Comparison of ENCODE assay signal across 25 cellular contexts in genomic region chr10:20274580-20274979, GRCh38.
A peak's percentile ranks its signal among the peaks of the same experiment; 100 is the strongest.
DNase-seq lines count a peak whose midpoint lies in the region; ATAC-seq, FAIRE-seq and TF ChIP-seq lines count a peak whose summit lies in the region.
"Had no signal": no experiment of that assay in that cellular context is flagged by ENCODE, and none has a peak within 500 bp of the region (broad histone marks: within the 10 kb centered on the region; RNA-seq: fewer than 3 reads in every experiment).

No MANE protein-coding gene starts in this region.

- H3K4me3 ChIP-seq in SK-N-SH (ENCODE audit: low read depth in 2 of 2, low read length in 1 of 2) (no peak overlapping the region), fibroblast of mammary gland (ENCODE audit: control insufficient read depth, low read depth, low read length) (no peak overlapping the region)
- H3K4me3 ChIP-seq: BLaER1, GM23248, HAP-1, K562, Peyer's patch, SJSA1 had no signal

- no peak overlapping the region for H3K9ac ChIP-seq in SK-N-SH
- H3K9ac ChIP-seq: BLaER1, GM23248 had no signal

- WGBS in SK-N-SH (ENCODE audit: low lambda C conversion rate): 44% methylated on average over 2 of the region's 2 CpGs

- CTCF ChIA-PET in SK-N-SH (lab: Yijun Ruan, JAX): no interaction called here

- FAIRE-seq in GM12891 (lab: Jason Lieb, UNC): no peak
- FAIRE-seq: K562 had no signal

- no peak overlapping the region for H2AFZ ChIP-seq in SK-N-SH (ENCODE audit: low read depth)
- H2AFZ ChIP-seq: GM23248 had no signal

- POLR2A ChIA-PET in SK-N-SH (lab: Yijun Ruan, JAX): no interaction called here

- TF ChIP-seq CTCF in SK-N-SH (IDR thresholded peaks at IDR 0.05): no peak
- TF ChIP-seq CTCF in fibroblast of mammary gland (conservative IDR thresholded peaks at IDR 0.05; ENCODE audit: control insufficient read depth, insufficient read depth, low read depth, low read length): no peak

- H3K79me2 ChIP-seq in SK-N-SH (ENCODE audit: insufficient read depth): no peaks in the 10 kb centered on the region

- peaks cover 0 to 15% of the 10 kb centered on the region in 2 experiments; a peak in 2 of 4 replicates for H3K4me1 ChIP-seq in SK-N-SH (ENCODE audit: control insufficient read depth in 1 of 2, insufficient read depth in 2 of 2, low read depth in 1 of 2, low read length in 1 of 2)
- H3K4me1 ChIP-seq: BLaER1, Caco-2, HAP-1, Peyer's patch, SJSA1 had no signal

- TF ChIP-seq POLR2A in GM12891 (IDR thresholded peaks at IDR 0.05; ENCODE audit: low read depth, low read length): no peak

- no peaks in the 10 kb centered on the region for H3K27me3 ChIP-seq in SK-N-SH (ENCODE audit: insufficient read depth)
- H3K27me3 ChIP-seq: BLaER1, Peyer's patch, SJSA1 had no signal

- H3K9me2 ChIP-seq in SK-N-SH: no peaks in the 10 kb centered on the region

- no peaks in the 10 kb centered on the region for H3F3A ChIP-seq in SK-N-SH (replicated peaks; ENCODE audit: insufficient read depth)

- H3K36me3 ChIP-seq in SK-N-SH (replicated peaks in 1 of 2; ENCODE audit: control insufficient read depth in 1 of 2, insufficient read depth in 2 of 2, low read length in 1 of 2): no peaks in the 10 kb centered on the region
- H3K36me3 ChIP-seq: BLaER1, HAP-1, SJSA1 had no signal

- ATAC-seq in SK-N-SH treated with all-trans-retinoic acid at 6 μM for 48 hours: no peak
- no peak for ATAC-seq in GM19035 (IDR thresholded peaks at IDR 0.05; ENCODE audit: unreplicated experiment)
- ATAC-seq: K562, Right ventricle myocardium inferior had no signal

- DNase-seq in SK-N-SH: no peak
- peak; percentile 34 for DNase-seq in astrocyte of the hippocampus (ENCODE audit: low read depth, low spot score)
- peak; percentile 29 for DNase-seq in fibroblast of mammary gland (ENCODE audit: low read depth)
- no peak for DNase-seq in stimulated activated CD4-positive, alpha-beta T cell treated with anti-CD3 and anti-CD28 coated beads, Interleukin-15, amount 100 ng/mL, for 24 hours
- no peak for DNase-seq in activated CD8-positive, alpha-beta memory T cell treated with anti-CD3 and anti-CD28 coated beads, Interleukin-2, amount 50 U/mL, for 4 hours
- DNase-seq in GM12891 (ENCODE audit: insufficient read length, low spot score): no peak
- DNase-seq: ACHN; Caco-2; CD4-positive, alpha-beta T cell; DMS 273 treated with DMSO at 0.1 percent for 48 hours; DMS79 treated with DMSO at 0.1 percent for 48 hours; GM23248; NCI-H1105; NCI-H1694; NCI-H446; NCI-H526; Peyer's patch had no signal

- no peak for TF ChIP-seq RAD21 in SK-N-SH (IDR thresholded peaks at IDR 0.05; ENCODE audit: low read length)

- no peaks in the 10 kb centered on the region for H3K9me3 ChIP-seq in SK-N-SH
- H3K9me3 ChIP-seq: BLaER1, Caco-2, HAP-1, Peyer's patch, SJSA1 had no signal

- H3K4me2 ChIP-seq in SK-N-SH: no peak overlapping the region
- H3K4me2 ChIP-seq: BLaER1 had no signal

- no peak overlapping the region for H3K27ac ChIP-seq in SK-N-SH (ENCODE audit: low read depth in 2 of 2, low read length in 1 of 2)
- H3K27ac ChIP-seq: 22Rv1, BLaER1, GM23248, Peyer's patch, SJSA1 had no signal

- H4K20me1 ChIP-seq in SK-N-SH (ENCODE audit: insufficient read depth): no peaks in the 10 kb centered on the region
- H4K20me1 ChIP-seq: BLaER1 had no signal

- no peak for TF ChIP-seq EP300 in SK-N-SH (IDR thresholded peaks at IDR 0.05; ENCODE audit: borderline replicate concordance in 1 of 2, low read depth in 1 of 2, low read length in 1 of 2)

TF ChIP-seq in SK-N-SH, 30 proteins besides CTCF, POLR2A, EP300 and RAD21:
- TF ChIP-seq EZH2phosphoT487 (IDR thresholded peaks at IDR 0.05; ENCODE audit: borderline replicate concordance, low read depth): no peak
- 0 out of 2 replicates have a peak, but pooled peaks have one; percentile 45 for TF ChIP-seq RFX5 (IDR thresholded peaks at IDR 0.05; ENCODE audit: low read length)

TF ChIP-seq in SK-N-SH treated with all-trans-retinoic acid at 6 μM for 48 hours, 23 proteins besides CTCF, POLR2A, EP300 and RAD21:
- no peak for TF ChIP-seq CSDC2 (CRISPR knock-in tag; IDR thresholded peaks at IDR 0.05)
- no peak for TF ChIP-seq ZC3H10 (CRISPR knock-in tag; IDR thresholded peaks at IDR 0.05)
- no peak for TF ChIP-seq CREB5 (CRISPR knock-in tag; IDR thresholded peaks at IDR 0.05; ENCODE audit: low read depth)
- TF ChIP-seq GLIS3 (CRISPR knock-in tag; IDR thresholded peaks at IDR 0.05): no peak
- no peak for TF ChIP-seq POU6F1 (CRISPR knock-in tag; IDR thresholded peaks at IDR 0.05; ENCODE audit: borderline replicate concordance, low read depth)
- no peak for TF ChIP-seq TOX (CRISPR knock-in tag; IDR thresholded peaks at IDR 0.05; ENCODE audit: borderline replicate concordance)
- TF ChIP-seq SNAI2 (CRISPR knock-in tag; IDR thresholded peaks at IDR 0.05): no peak
- TF ChIP-seq ZFP30 (CRISPR knock-in tag; IDR thresholded peaks at IDR 0.05): no peak
- no peak for TF ChIP-seq PPARA (CRISPR knock-in tag; IDR thresholded peaks at IDR 0.05; ENCODE audit: borderline replicate concordance)
- no peak for TF ChIP-seq ARNTL (CRISPR knock-in tag; IDR thresholded peaks at IDR 0.05; ENCODE audit: borderline replicate concordance, low read depth)
- no peak for TF ChIP-seq TCF4 (CRISPR knock-in tag; IDR thresholded peaks at IDR 0.05; ENCODE audit: borderline replicate concordance)
- no peak for TF ChIP-seq ESRRG (CRISPR knock-in tag; IDR thresholded peaks at IDR 0.05)
- no peak for TF ChIP-seq ZNF8 (CRISPR knock-in tag; IDR thresholded peaks at IDR 0.05)

TF ChIP-seq in GM12891, 5 proteins besides CTCF, POLR2A, EP300 and RAD21:
- TF ChIP-seq SPI1 (IDR thresholded peaks at IDR 0.05; ENCODE audit: low read depth, low read length): no peak
- TF ChIP-seq PAX5 (IDR thresholded peaks at IDR 0.05; ENCODE audit: insufficient read depth, low read length, severe bottlenecking): no peak
- no peak for TF ChIP-seq POU2F2 (IDR thresholded peaks at IDR 0.05; ENCODE audit: low read depth, low read length)
- no peak for TF ChIP-seq POLR2AphosphoS5 (IDR thresholded peaks at IDR 0.05; ENCODE audit: low read depth, low read length)
- TF ChIP-seq TAF1 (IDR thresholded peaks at IDR 0.05; ENCODE audit: low read depth, low read length): no peak

Comparison
In these comparisons a context has a peak if more than half of its experiments do, and no peak if none do; other contexts are left out.
1. DNase-seq: peak in astrocyte of the hippocampus (single experiment) and fibroblast of mammary gland (single experiment); none in SK-N-SH (single experiment), stimulated activated CD4-positive, alpha-beta T cell treated with anti-CD3 and anti-CD28 coated beads, Interleukin-15, amount 100 ng/mL, for 24 hours (single experiment), activated CD8-positive, alpha-beta memory T cell treated with anti-CD3 and anti-CD28 coated beads, Interleukin-2, amount 50 U/mL, for 4 hours (single experiment) and GM12891 (single experiment).